In genomic region chr19:49349567-49349966, GRCh38 we compare ENCODE assay signal across 22 cellular contexts. TPM values are rescaled to one million over a fixed set of nuclear protein-coding genes. Genes with fewer than 3 reads are reported as not detected.
DNase-seq lines count a peak whose midpoint lies in the region; ATAC-seq and TF ChIP-seq lines count a peak whose summit lies in the region.
"Had no signal": no experiment of that assay in that cellular context is flagged by ENCODE, and none has a peak within 500 bp of the region (broad histone marks: within the 10 kb centered on the region; RNA-seq: fewer than 3 reads in every experiment).

No MANE protein-coding gene starts in this region.

- no peak overlapping the region for H3K4me2 ChIP-seq in H9 (ENCODE audit: insufficient read depth, insufficient read length, low read length)
- H3K4me2 ChIP-seq: A549 had no signal

- H4K5ac ChIP-seq in H9 (ENCODE audit: insufficient read length, low read depth, low read length), result no peak overlapping the region

- intact Hi-C loops in A673 (cut with micrococcal nuclease; ENCODE audit: unreplicated experiment), result no loop called here

- no TSS peak for BruUV-seq in A673 (replicated peaks; lab: Mats Ljungman, UMichigan)

- no peaks in the 10 kb centered on the region for H3K79me2 ChIP-seq in H9 (ENCODE audit: insufficient read depth, low read length)

- H2BK12ac ChIP-seq in H9 (ENCODE audit: insufficient read length, low read depth, low read length), result no peak overlapping the region

- no peak overlapping the region for H3K18ac ChIP-seq in H9 (ENCODE audit: insufficient read length, low read depth, low read length)

- no peak overlapping the region for H4K8ac ChIP-seq in H9 (replicated peaks; ENCODE audit: insufficient read length, low read depth, low read length)

- CTCF ChIA-PET in A673 (lab: Charles Lee), result no interaction called here

- H3K23me2 ChIP-seq in H9 (ENCODE audit: insufficient read length, low read depth, low read length, poor library complexity, severe bottlenecking), result no peaks in the 10 kb centered on the region

- H3K4me1 ChIP-seq in H9 (ENCODE audit: insufficient read depth, low read length), result no peaks in the 10 kb centered on the region
- H3K4me1 ChIP-seq in A673 (ENCODE audit: insufficient read depth, low read length, poor library complexity, severe bottlenecking), result no peaks in the 10 kb centered on the region
- no peaks in the 10 kb centered on the region for H3K4me1 ChIP-seq in BE2C
- H3K4me1 ChIP-seq: A549 had no signal

- no peaks in the 10 kb centered on the region for H4K20me1 ChIP-seq in H9 (ENCODE audit: control insufficient read depth, insufficient read depth, insufficient read length)

- H3K79me1 ChIP-seq in H9 (ENCODE audit: insufficient read depth, low read depth, low read length, poor library complexity, severe bottlenecking), result no peaks in the 10 kb centered on the region

- H3K27me3 ChIP-seq in H9 (ENCODE audit: insufficient read depth, low read length), result no peaks in the 10 kb centered on the region
- H3K27me3 ChIP-seq in A673 (replicated peaks; ENCODE audit: insufficient read depth, low read depth, low read length, poor library complexity), result no peaks in the 10 kb centered on the region
- H3K27me3 ChIP-seq in BE2C, result no peaks in the 10 kb centered on the region

- no peak overlapping the region for H3K23ac ChIP-seq in H9 (ENCODE audit: insufficient read length, low read depth, low read length)

- H4K91ac ChIP-seq in H9 (ENCODE audit: insufficient read length, low read depth, low read length), result no peak overlapping the region

- H3K36me3 ChIP-seq in A673 (ENCODE audit: insufficient read depth, low read length, poor library complexity, severe bottlenecking) (peaks cover 83% of the 10 kb centered on the region), BE2C (no peaks in the 10 kb centered on the region)

- H3K4me3 ChIP-seq in A673 (ENCODE audit: low read depth, low read length, poor library complexity, severe bottlenecking), result no peak overlapping the region
- H3K4me3 ChIP-seq in BE2C (ENCODE audit: low read depth, low read length), result no peak overlapping the region
- H3K4me3 ChIP-seq: A549, GM12878 had no signal

- peaks cover 3 to 4% of the 10 kb centered on the region in 2 experiments; a peak in 2 of 4 replicates for H3K4me1 Mint-ChIP-seq in H9
- H3K4me1 Mint-ChIP-seq in mesothelial cell of epicardium, result peaks cover 2% of the 10 kb centered on the region
- H3K4me1 Mint-ChIP-seq in progenitor cell of endocrine pancreas (ENCODE audit: low read depth), result peaks cover 3% of the 10 kb centered on the region

- DNase-seq in H9 (no peak), mesothelial cell of epicardium (ENCODE audit: low spot score in 2 of 2, unreplicated experiment in 2 of 2) (no peak), progenitor cell of endocrine pancreas (ENCODE audit: low spot score, unreplicated experiment) (no peak), A673 (ENCODE audit: low spot score) (no peak), BE2C (no peak)
- DNase-seq: C1 segment of cervical spinal cord; CD4-positive, CD25-positive, alpha-beta regulatory T cell; CD8-positive, alpha-beta memory T cell; COR-L47; DMS 273 treated with DMSO at 0.1 percent for 48 hours; DMS53; DND-41; EL; HCEC 1CT had no signal

- no peak overlapping the region for H2BK120ac ChIP-seq in H9 (ENCODE audit: low read depth, low read length, poor library complexity, severe bottlenecking)

- POLR2A ChIA-PET in A673 (lab: Charles Lee; ENCODE audit: low non-redundant PET), result no interaction called here

- no peak overlapping the region for H2BK15ac ChIP-seq in H9 (ENCODE audit: low read depth, low read length)

- H3K27ac ChIP-seq in H9 (ENCODE audit: insufficient read length, low read depth, low read length), result no peak overlapping the region
- H3K27ac ChIP-seq in A673 (ENCODE audit: low read depth, low read length, poor library complexity, severe bottlenecking), result no peak overlapping the region
- H3K27ac ChIP-seq: A549, HL-60 had no signal

- no peak for TF ChIP-seq CTCF in H9 (conservative IDR thresholded peaks at IDR 0.05)
- no peak for TF ChIP-seq CTCF in mesothelial cell of epicardium (IDR thresholded peaks at IDR 0.05; ENCODE audit: unreplicated experiment)
- no peak for TF ChIP-seq CTCF in progenitor cell of endocrine pancreas (IDR thresholded peaks at IDR 0.05; ENCODE audit: unreplicated experiment)
- TF ChIP-seq CTCF in A673 (conservative IDR thresholded peaks at IDR 0.05; ENCODE audit: low read depth, low read length), result no peak
- no peak for TF ChIP-seq CTCF in BE2C (IDR thresholded peaks at IDR 0.05; ENCODE audit: low read depth, low read length)

- no peak overlapping the region for H2AK5ac ChIP-seq in H9 (ENCODE audit: insufficient read length, low read length)

- H3K9me3 ChIP-seq in H9 (ENCODE audit: control insufficient read depth, low read depth, low read length) (no peaks in the 10 kb centered on the region), A673 (ENCODE audit: low read depth, low read length, poor library complexity, severe bottlenecking) (no peaks in the 10 kb centered on the region), BE2C (no peaks in the 10 kb centered on the region)

- H3K14ac ChIP-seq in H9 (ENCODE audit: insufficient read depth, low read length), result no peak overlapping the region

- no peak overlapping the region for H2BK20ac ChIP-seq in H9 (ENCODE audit: low read depth, low read length, poor library complexity, severe bottlenecking)

- no peak overlapping the region for H3K4me3 Mint-ChIP-seq in H9
- no peak overlapping the region for H3K4me3 Mint-ChIP-seq in mesothelial cell of epicardium
- no peak overlapping the region for H3K4me3 Mint-ChIP-seq in progenitor cell of endocrine pancreas (ENCODE audit: low read depth)
- H3K4me3 Mint-ChIP-seq: CD4-positive, CD25-positive, alpha-beta regulatory T cell; CD8-positive, alpha-beta memory T cell had no signal

- H3K27ac Mint-ChIP-seq in H9, result peak overlapping the region; percentile 40 to 77 (median 72); a peak in 3 of 7 replicates
- H3K27ac Mint-ChIP-seq in mesothelial cell of epicardium, result peak overlapping the region; percentile 43
- H3K27ac Mint-ChIP-seq in progenitor cell of endocrine pancreas, result peak overlapping the region; percentile 91
- H3K27ac Mint-ChIP-seq: CD4-positive, CD25-positive, alpha-beta regulatory T cell had no signal

- no peaks in the 10 kb centered on the region for H3K27me3 Mint-ChIP-seq in H9 (ENCODE audit: low read depth)
- H3K27me3 Mint-ChIP-seq in mesothelial cell of epicardium (ENCODE audit: low read depth), result no peaks in the 10 kb centered on the region
- H3K27me3 Mint-ChIP-seq in progenitor cell of endocrine pancreas, result no peaks in the 10 kb centered on the region

- H3K9ac ChIP-seq in H9 (ENCODE audit: extremely low read depth, insufficient read length, low read length), result no peak overlapping the region

- ATAC-seq in HG02610 (IDR thresholded peaks at IDR 0.05; ENCODE audit: unreplicated experiment), result no peak
- ATAC-seq: A549, GM12878 had no signal

- H3K36me3 Mint-ChIP-seq in H9 (ENCODE audit: insufficient read depth in 1 of 3, low read depth in 3 of 3), result peaks cover 80 to 98% (median 94%) of the 10 kb centered on the region in 3 experiments
- peaks cover 61% of the 10 kb centered on the region for H3K36me3 Mint-ChIP-seq in mesothelial cell of epicardium
- peaks cover 47% of the 10 kb centered on the region for H3K36me3 Mint-ChIP-seq in progenitor cell of endocrine pancreas (ENCODE audit: insufficient read depth)

- H2AFZ ChIP-seq in H9 (ENCODE audit: low read length), result no peak overlapping the region

- H3K56ac ChIP-seq in H9 (ENCODE audit: insufficient read length, low read depth, low read length), result no peak overlapping the region

- no peak overlapping the region for H3T11ph ChIP-seq in H9 (ENCODE audit: low read length)

- H3K4ac ChIP-seq in H9 (ENCODE audit: low read depth, low read length), result no peak overlapping the region

- no CpG with 5 or more reads among the region's 2 CpGs for WGBS in H9 (ENCODE audit: extremely low coverage, insufficient read length, low lambda C conversion rate)

- H3K9me3 Mint-ChIP-seq in H9 (no peaks in the 10 kb centered on the region), mesothelial cell of epicardium (no peaks in the 10 kb centered on the region), progenitor cell of endocrine pancreas (ENCODE audit: low read depth) (no peaks in the 10 kb centered on the region)
- H3K9me3 Mint-ChIP-seq: CD8-positive, alpha-beta memory T cell had no signal

- no peak overlapping the region for H2BK5ac ChIP-seq in H9 (ENCODE audit: insufficient read length, low read length)

RNA-seq across cellular contexts. Expression of gene TEAD2, which starts 12.6 kb away (rescaled TPM):
- total RNA-seq in H9 (2021) (118 and 126 TPM in 2 replicates), mesothelial cell of epicardium (168 to 170 TPM (median 169 TPM) in 3 replicates), progenitor cell of endocrine pancreas (226 and 235 TPM in 2 replicates), A673 (2021) (121 and 125 TPM in 2 replicates)
- 2.3 TPM for polyA plus RNA-seq in BE2C (2012; ENCODE audit: insufficient read depth, insufficient read length, low read depth)
- total RNA-seq: CD4-positive, CD25-positive, alpha-beta regulatory T cell; CD8-positive, alpha-beta memory T cell had no signal
- polyA plus RNA-seq: CD4-positive, CD25-positive, alpha-beta regulatory T cell; CD8-positive, alpha-beta memory T cell had no signal

RNA-seq across cellular contexts. Expression of gene DKKL1, which starts 14.1 kb away (rescaled TPM):
- total RNA-seq in H9 (2021) (2.3 and 3.5 TPM in 2 replicates), mesothelial cell of epicardium (8.6 to 9.9 TPM (median 8.7 TPM) in 3 replicates), progenitor cell of endocrine pancreas (3.6 and 5.2 TPM in 2 replicates), A673 (2021) (1.2 and 1.6 TPM in 2 replicates)
- not detected for polyA plus RNA-seq in BE2C (2012; ENCODE audit: insufficient read depth, insufficient read length, low read depth)
- total RNA-seq: CD4-positive, CD25-positive, alpha-beta regulatory T cell; CD8-positive, alpha-beta memory T cell; GM12878; HT1080 had no signal
- polyA plus RNA-seq: CD4-positive, CD25-positive, alpha-beta regulatory T cell; CD8-positive, alpha-beta memory T cell; GM12878 had no signal

RNA-seq across cellular contexts. Expression of gene CD37, which starts 14.4 kb away (rescaled TPM):
- not detected in 2 replicates for total RNA-seq in H9 (2021)
- not detected in 3 replicates for total RNA-seq in mesothelial cell of epicardium
- not detected in 2 replicates for total RNA-seq in progenitor cell of endocrine pancreas
- not detected in 2 replicates for total RNA-seq in A673 (2021)
- polyA plus RNA-seq in BE2C (2012; ENCODE audit: insufficient read depth, insufficient read length, low read depth), result 1.2 TPM
- total RNA-seq: G401, H1, HT1080 had no signal
- polyA plus RNA-seq: AG04450, H1 had no signal

RNA-seq across cellular contexts. Expression of gene SLC6A16, which starts 24.6 kb away (rescaled TPM):
- 2.9 and 3.2 TPM in 2 replicates for total RNA-seq in H9 (2021)
- total RNA-seq in mesothelial cell of epicardium, result 5.6 to 6.1 TPM (median 5.8 TPM) in 3 replicates
- 10.5 and 11.8 TPM in 2 replicates for total RNA-seq in progenitor cell of endocrine pancreas
- total RNA-seq in A673 (2021), result 3.7 and 4.4 TPM in 2 replicates
- 0.74 TPM for polyA plus RNA-seq in BE2C (2012; ENCODE audit: insufficient read depth, insufficient read length, low read depth)
- total RNA-seq: G401, HT1080 had no signal

RNA-seq across cellular contexts. Expression of gene KASH5, which starts 38.5 kb away (rescaled TPM):
- total RNA-seq in H9 (2021), result 0.39 TPM in 1 of 2 replicates, not detected in the other
- not detected in 3 replicates for total RNA-seq in mesothelial cell of epicardium
- not detected in 2 replicates for total RNA-seq in progenitor cell of endocrine pancreas
- 0.37 TPM in 1 of 2 replicates, not detected in the other for total RNA-seq in A673 (2021)
- polyA plus RNA-seq in BE2C (2012; ENCODE audit: insufficient read depth, insufficient read length, low read depth), result not detected
- total RNA-seq: CD4-positive, CD25-positive, alpha-beta regulatory T cell; G401; GM12878; HT1080 had no signal
- polyA plus RNA-seq: AG04450; CD4-positive, CD25-positive, alpha-beta regulatory T cell; CD8-positive, alpha-beta memory T cell had no signal
